In the genomic region with DNA sequence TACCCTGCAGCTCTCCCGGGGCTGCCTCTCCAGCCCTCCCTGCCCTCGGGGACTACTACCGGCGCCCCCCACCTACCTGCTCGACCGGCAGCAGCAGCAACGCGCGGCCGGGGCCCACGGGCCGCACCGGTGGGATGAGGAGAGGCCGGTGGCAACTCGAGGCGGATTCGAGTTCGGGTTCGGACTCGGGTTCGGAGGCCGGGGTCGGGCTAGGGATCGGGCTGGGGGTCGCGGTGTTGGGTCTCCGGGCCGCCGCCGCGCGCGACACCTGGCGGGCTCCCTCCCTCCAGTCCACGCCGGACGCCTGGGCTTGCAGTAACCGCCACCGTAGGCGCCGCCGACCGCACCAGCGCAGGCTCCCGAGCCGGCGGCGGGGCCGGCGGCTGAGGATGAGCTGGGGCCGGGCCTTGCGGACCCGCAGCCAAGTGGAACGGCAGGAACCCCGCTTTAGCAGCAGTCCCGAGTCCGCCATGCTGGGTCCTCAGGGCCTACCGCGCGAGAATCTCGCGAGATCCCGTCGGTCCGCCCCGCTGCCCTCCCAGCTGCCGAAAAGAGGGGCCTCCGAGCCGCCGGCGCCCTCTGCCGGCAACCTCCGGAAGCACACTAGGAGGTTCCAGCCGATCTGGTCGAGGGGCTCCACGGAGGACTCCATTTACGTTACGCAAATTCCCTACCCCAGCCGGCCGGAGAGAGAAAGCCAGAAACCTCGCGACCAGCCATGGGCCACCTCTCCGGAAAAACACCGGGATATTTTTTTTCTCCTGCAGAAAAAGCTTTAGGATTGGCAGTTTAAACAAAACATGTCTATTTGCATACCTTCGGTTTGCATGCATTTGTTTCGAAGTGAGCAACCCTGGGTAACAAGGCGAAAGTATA, we compare ENCODE assay signal across 8 cellular contexts. TPM values are rescaled to one million over a fixed set of nuclear protein-coding genes. Genes with fewer than 3 reads are reported as not detected.
DNase-seq lines count a peak whose midpoint lies in the region; ATAC-seq and TF ChIP-seq lines count a peak whose summit lies in the region.

NOL9 (minus strand) TSS at position 483 of the 876 bp plus-strand sequence; CDS start at position 472, 11 bp downstream.

- ATAC-seq in HG03439 (IDR thresholded peaks at IDR 0.05; ENCODE audit: unreplicated experiment) (peak; percentile 87), left colon (peak; percentile 95)

- peak; percentile 50 for DNase-seq in BJ (ENCODE audit: low read depth)
- DNase-seq in NCI-H524 (lab: John Stamatoyannopoulos, UW): peak; percentile 80 to 85
- peak; percentile 90 to 95 for DNase-seq in activated CD4-positive, alpha-beta T cell treated with anti-CD3 and anti-CD28 coated beads for 4 hours
- DNase-seq in coronary artery (ENCODE audit: low spot score): peak; percentile 92
- peak; percentile 91 to 96 for DNase-seq in left colon
- DNase-seq in stimulated activated CD4-positive, alpha-beta T cell treated with anti-CD3 and anti-CD28 coated beads, Interleukin-1b, Interleukin-23, amount 100 ng/mL, for 48 hours: peak; percentile 94

- peak; percentile 83 for TF ChIP-seq POLR2A in GM19193 (IDR thresholded peaks at IDR 0.05; ENCODE audit: extremely low read depth, insufficient read depth, insufficient read length)

- H3K4me3 ChIP-seq in BJ (ENCODE audit: low read depth, low read length): peak within 1 kb of the TSS; percentile 81
- peak within 1 kb of the TSS; percentile 94 for H3K4me3 ChIP-seq in coronary artery

- POLR2A ChIA-PET in BJ (lab: Charles Lee): no interaction called here

- no peaks in the 10 kb centered on the region for H3K27me3 ChIP-seq in BJ (ENCODE audit: control insufficient read depth, insufficient read depth, low read length)

- intact Hi-C loops in left colon (cut with DNase I, micrococcal nuclease): loop anchor here in 1 of 2 donors (10.0 kb wide), 1 partner anchor 81 kb away; no protein-coding TSS in a partner anchor

- peaks cover 3% of the 10 kb centered on the region for H3K36me3 ChIP-seq in BJ (ENCODE audit: control insufficient read depth, insufficient read depth, low read length)

- TF ChIP-seq CTCF in BJ (IDR thresholded peaks at IDR 0.05; ENCODE audit: insufficient read depth, low read depth, low read length) (peak; percentile 98), coronary artery (IDR thresholded peaks at IDR 0.05) (peak; percentile 89)

- CTCF ChIA-PET in BJ (lab: Yijun Ruan, JAX): interaction anchor here (0.7 to 4.1 kb wide), 35 partner anchors 8 to 151 kb away, joined by 3 to 30 read pairs (median 5); partner anchors contain the start of genes KLHL21, PLEKHG5 and ZBTB48

- peak within 1 kb of the TSS; percentile 57 to 85 for H3K27ac ChIP-seq in coronary artery

RNA-seq across cellular contexts. Expression of gene NOL9, which starts in this region (rescaled TPM):
- polyA plus RNA-seq in BJ (2011; rRNA removed): 9.5 and 15.1 TPM in 2 replicates
- 20.6 and 22.5 TPM in 2 replicates for polyA minus RNA-seq in BJ (2011; rRNA and poly(A)+ RNA removed)
- total RNA-seq in left colon: 10 to 100 TPM; 18.3 to 18.5 TPM

Comparison
In these comparisons a context has a peak if more than half of its experiments do, and no peak if none do; other contexts are left out.
1. Peak in every context shown above with its lines: DNase-seq, ATAC-seq, H3K4me3 ChIP-seq and H3K27ac ChIP-seq.